23 cellular contexts compared by ENCODE assay signal in genomic region chr13:32175943-32176342, GRCh38.
DNase-seq lines count a peak whose midpoint lies in the region; ATAC-seq, FAIRE-seq and TF ChIP-seq lines count a peak whose summit lies in the region.
"Had no signal": no experiment of that assay in that cellular context is flagged by ENCODE, and none has a peak within 500 bp of the region (broad histone marks: within the 10 kb centered on the region; RNA-seq: fewer than 3 reads in every experiment).

No MANE protein-coding gene starts in this region.

- H3K9me3 ChIP-seq in HepG2 (ENCODE audit: low read length) (no peaks in the 10 kb centered on the region), right lobe of liver (no peaks in the 10 kb centered on the region), pancreas (no peaks in the 10 kb centered on the region), thyroid gland (no peaks in the 10 kb centered on the region), vagina (no peaks in the 10 kb centered on the region)
- H3K9me3 ChIP-seq: A549; BLaER1 treated with 17β-estradiol and CSF1 and Interleukin-3, amounts not matched to agents 10 nM and 100 nM; Caco-2 had no signal

- peaks cover 6 to 9% of the 10 kb centered on the region in 2 experiments for H3K36me3 ChIP-seq in HepG2 (replicated peaks in 1 of 2; ENCODE audit: control insufficient read depth in 1 of 2, insufficient read depth in 2 of 2, low read length in 2 of 2)
- H3K36me3 ChIP-seq in right lobe of liver: no peaks in the 10 kb centered on the region
- H3K36me3 ChIP-seq in pancreas: peaks cover 0 to 20% (median 0%) of the 10 kb centered on the region in 3 donors
- H3K36me3 ChIP-seq in thyroid gland: no peaks in the 10 kb centered on the region
- H3K36me3 ChIP-seq in vagina: no peaks in the 10 kb centered on the region
- H3K36me3 ChIP-seq: BLaER1 treated with 17β-estradiol and CSF1 and Interleukin-3, amounts not matched to agents 10 nM and 100 nM had no signal

- no peak overlapping the region for H2AFZ ChIP-seq in HepG2 (ENCODE audit: low read length)

- BruUV-seq in HepG2 (replicated peaks; lab: Mats Ljungman, UMichigan): no TSS peak

- H3K4me3 ChIP-seq in HepG2 (replicated peaks in 1 of 3; ENCODE audit: insufficient read depth in 1 of 3, low read depth in 2 of 3, low read length in 3 of 3) (no peak overlapping the region), right lobe of liver (no peak overlapping the region), pancreas (no peak overlapping the region), thyroid gland (replicated peaks in 1 of 3) (no peak overlapping the region), vagina (no peak overlapping the region)
- H3K4me3 ChIP-seq: A549; BLaER1 treated with 17β-estradiol and CSF1 and Interleukin-3, amounts not matched to agents 10 nM and 100 nM had no signal

- peak; percentile 14 to 57 for DNase-seq in erythroblast (lab: John Stamatoyannopoulos, UW)
- peak; percentile 59 for DNase-seq in HepG2 (ENCODE audit: low spot score)
- no peak for DNase-seq in right lobe of liver
- DNase-seq in pancreas: no peak
- no peak for DNase-seq in thyroid gland
- no peak for DNase-seq in midbrain (lab: John Stamatoyannopoulos, UW)
- no peak for DNase-seq in vagina (ENCODE audit: extremely low spot score in 2 of 2)
- no peak for DNase-seq in SIG-M5 treated with dmso at 0.1 percent for 504 hours (lab: John Stamatoyannopoulos, UW; ENCODE audit: unreplicated experiment)
- DNase-seq: AML-193; Caco-2; Calu3; CD4-positive, alpha-beta T cell; CD8-positive, alpha-beta T cell; DMS79 treated with DMSO at 0.1 percent for 48 hours; GF-D8 had no signal

- no peaks in the 10 kb centered on the region for H3K79me2 ChIP-seq in HepG2 (ENCODE audit: insufficient read depth, low read length)

- H3K4me1 ChIP-seq in HepG2 (ENCODE audit: insufficient read depth, low read length): peaks cover 34% of the 10 kb centered on the region
- peaks cover 0 to 5% (median 0%) of the 10 kb centered on the region in 4 donors for H3K4me1 ChIP-seq in right lobe of liver
- no peaks in the 10 kb centered on the region for H3K4me1 ChIP-seq in pancreas
- H3K4me1 ChIP-seq in thyroid gland: no peaks in the 10 kb centered on the region
- no peaks in the 10 kb centered on the region for H3K4me1 ChIP-seq in vagina
- H3K4me1 ChIP-seq: A549; BLaER1 treated with 17β-estradiol and CSF1 and Interleukin-3, amounts not matched to agents 10 nM and 100 nM had no signal

- peak overlapping the region; percentile 24; the same call in 1 of the 2 replicates for H3K4me2 ChIP-seq in HepG2 (ENCODE audit: low read depth, low read length)
- H3K4me2 ChIP-seq: A549; BLaER1 treated with 17β-estradiol and CSF1 and Interleukin-3, amounts not matched to agents 10 nM and 100 nM had no signal

- ATAC-seq in HepG2 (peak; percentile 68), right lobe of liver (peak; percentile 76 to 81 (median 80)), pancreas (peak in 3 of 4 donors; percentile 47 to 67 (median 49))
- ATAC-seq: A549; CD8-positive, alpha-beta T cell had no signal

- TF ChIP-seq EP300 in HepG2 (IDR thresholded peaks at IDR 0.05; ENCODE audit: low read depth in 2 of 2, low read length in 2 of 2): no peak
- no peak for TF ChIP-seq EP300 in HepG2 (CRISPR knock-in tag; IDR thresholded peaks at IDR 0.05; ENCODE audit: borderline replicate concordance)

- no peaks in the 10 kb centered on the region for H4K20me1 ChIP-seq in HepG2 (ENCODE audit: insufficient read depth, low read length)
- H4K20me1 ChIP-seq: BLaER1 treated with 17β-estradiol and CSF1 and Interleukin-3, amounts not matched to agents 10 nM and 100 nM had no signal

- FAIRE-seq in HepG2 (lab: Jason Lieb, UNC): peak; percentile 63
- FAIRE-seq in pancreas (lab: Jason Lieb, UNC): no peak
- FAIRE-seq: A549, D721Med, G401.6, GM12891, GM19239 had no signal

- H3K9ac ChIP-seq in HepG2 (ENCODE audit: insufficient read depth, low read depth, low read length): no peak overlapping the region
- H3K9ac ChIP-seq: BLaER1 treated with 17β-estradiol and CSF1 and Interleukin-3, amounts not matched to agents 10 nM and 100 nM had no signal

- H3K27ac ChIP-seq in HepG2 (ENCODE audit: extremely low read length, insufficient read depth, low read length) (peak overlapping the region; percentile 45), right lobe of liver (no peak overlapping the region), pancreas (no peak overlapping the region), thyroid gland (no peak overlapping the region), vagina (no peak overlapping the region)
- H3K27ac ChIP-seq: 22Rv1; A549; BLaER1 treated with 17β-estradiol and CSF1 and Interleukin-3, amounts not matched to agents 10 nM and 100 nM; C4-2B had no signal

- TF ChIP-seq RAD21 in HepG2 (CRISPR knock-in tag; IDR thresholded peaks at IDR 0.05): no peak

- 17% methylated on average over 2 of the region's 2 CpGs for WGBS in HepG2 (ENCODE audit: low lambda C conversion rate)
- 38% methylated on average over 2 of the region's 2 CpGs for WGBS in right lobe of liver (ENCODE audit: insufficient coverage, low coverage, low lambda C conversion rate, missing lambda C conversion rate)
- WGBS in pancreas, 2 donors: 41 to 48% methylated on average over 2 of the region's 2 CpGs
- 90 to 92% methylated on average over 2 of the region's 2 CpGs for WGBS in thyroid gland, 2 donors

- in situ Hi-C loops in HepG2 (cut with HindIII; ENCODE audit: extremely low pct_ligation_motif_present, low pct_unique_long_range_greater_than_20kb): no loop called here

- H3K27me3 ChIP-seq in HepG2 (ENCODE audit: control insufficient read depth in 1 of 2, insufficient read depth in 2 of 2, low read length in 2 of 2) (no peaks in the 10 kb centered on the region), right lobe of liver (no peaks in the 10 kb centered on the region), pancreas (no peaks in the 10 kb centered on the region), thyroid gland (no peaks in the 10 kb centered on the region), vagina (no peaks in the 10 kb centered on the region)
- H3K27me3 ChIP-seq: BLaER1 treated with 17β-estradiol and CSF1 and Interleukin-3, amounts not matched to agents 10 nM and 100 nM had no signal

- POLR2A ChIA-PET in HepG2 (lab: Yijun Ruan, JAX): interaction anchor here (1.0 to 1.2 kb wide), 2 partner anchors 79 to 130 kb away, joined by 3 to 5 read pairs; no protein-coding TSS in a partner anchor

- no peak for TF ChIP-seq CTCF in HepG2 (CRISPR knock-in tag; IDR thresholded peaks at IDR 0.05)
- no peak for TF ChIP-seq CTCF in right lobe of liver (IDR thresholded peaks at IDR 0.05)
- no peak for TF ChIP-seq CTCF in pancreas (IDR thresholded peaks at IDR 0.05)
- TF ChIP-seq CTCF in thyroid gland (IDR thresholded peaks at IDR 0.05): no peak
- no peak for TF ChIP-seq CTCF in vagina (IDR thresholded peaks at IDR 0.05)

- CTCF ChIA-PET in HepG2 (lab: Yijun Ruan, JAX; ENCODE audit: low intra/inter-chr PET ratio, low total read pairs): no interaction called here

- intact Hi-C loops in HepG2 (cut with micrococcal nuclease; ENCODE audit: unreplicated experiment) (no loop called here), right lobe of liver (cut with DNase I) (no loop called here), pancreas (cut with DNase I) (no loop called here), thyroid gland (cut with DNase I) (no loop called here), vagina (cut with DNase I) (no loop called here)

- TF ChIP-seq POLR2A in erythroblast (IDR thresholded peaks at IDR 0.05; ENCODE audit: low read length) (no peak), HepG2 (IDR thresholded peaks at IDR 0.05; ENCODE audit: insufficient read depth in 1 of 2, low read depth in 2 of 2, low read length in 2 of 2) (no peak), right lobe of liver (IDR thresholded peaks at IDR 0.05) (no peak), thyroid gland (IDR thresholded peaks at IDR 0.05) (no peak), vagina (IDR thresholded peaks at IDR 0.05) (no peak)

TF ChIP-seq in HepG2, 621 proteins besides CTCF, POLR2A, EP300 and RAD21 (continues in another document):
- TF ChIP-seq STAG1 (CRISPR knock-in tag; IDR thresholded peaks at IDR 0.05) (0 out of 2 replicates have a peak, but pooled peaks have one; percentile 1), ZNF788 (CRISPR knock-in tag; IDR thresholded peaks at IDR 0.05; ENCODE audit: borderline replicate concordance) (no peak), SMAD3 (CRISPR knock-in tag; IDR thresholded peaks at IDR 0.05) (no peak), HNF4A (CRISPR knock-in tag; IDR thresholded peaks at IDR 0.05) (peak; percentile 81), POGZ (CRISPR knock-in tag; IDR thresholded peaks at IDR 0.05) (peak; percentile 48; the same call in 1 of the 2 replicates), SAP130 (CRISPR knock-in tag; IDR thresholded peaks at IDR 0.05; ENCODE audit: low read depth) (0 out of 2 replicates have a peak, but pooled peaks have one; percentile 15), SOX13 (IDR thresholded peaks at IDR 0.05) (no peak), SOX13 (CRISPR knock-in tag; conservative IDR thresholded peaks at IDR 0.05 in 1 of 2, IDR thresholded peaks at IDR 0.05 in 1 of 2) (peak in 1 of 2 experiments; percentile 21; a peak in 1 of 4 replicates), ZSCAN30 (CRISPR knock-in tag; IDR thresholded peaks at IDR 0.05) (no peak), GATAD2A (CRISPR knock-in tag; IDR thresholded peaks at IDR 0.05) (no peak; the same call in 1 of the 2 replicates), PREB (CRISPR knock-in tag; IDR thresholded peaks at IDR 0.05) (no peak), SOX5 (CRISPR knock-in tag; IDR thresholded peaks at IDR 0.05; ENCODE audit: borderline replicate concordance) (peak; percentile 24; the same call in 1 of the 2 replicates)
- TF ChIP-seq, protein P1, sequence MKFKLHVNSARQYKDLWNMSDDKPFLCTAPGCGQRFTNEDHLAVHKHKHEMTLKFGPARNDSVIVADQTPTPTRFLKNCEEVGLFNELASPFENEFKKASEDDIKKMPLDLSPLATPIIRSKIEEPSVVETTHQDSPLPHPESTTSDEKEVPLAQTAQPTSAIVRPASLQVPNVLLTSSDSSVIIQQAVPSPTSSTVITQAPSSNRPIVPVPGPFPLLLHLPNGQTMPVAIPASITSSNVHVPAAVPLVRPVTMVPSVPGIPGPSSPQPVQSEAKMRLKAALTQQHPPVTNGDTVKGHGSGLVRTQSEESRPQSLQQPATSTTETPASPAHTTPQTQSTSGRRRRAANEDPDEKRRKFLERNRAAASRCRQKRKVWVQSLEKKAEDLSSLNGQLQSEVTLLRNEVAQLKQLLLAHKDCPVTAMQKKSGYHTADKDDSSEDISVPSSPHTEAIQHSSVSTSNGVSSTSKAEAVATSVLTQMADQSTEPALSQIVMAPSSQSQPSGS (CRISPR knock-in tag; IDR thresholded peaks at IDR 0.05): no peak

Comparison
In these comparisons a context has a peak if more than half of its experiments do, and no peak if none do; other contexts are left out.
1. DNase-seq: peak in erythroblast (2 of 2) and HepG2 (single experiment); none in right lobe of liver (0 of 3), pancreas (0 of 6), thyroid gland (0 of 2), midbrain (single experiment), vagina (0 of 2) and SIG-M5 treated with dmso at 0.1 percent for 504 hours (single experiment).
2. Peak in every context shown above with its lines, with median percentiles within 50 percentile points of each other: ATAC-seq.